ENCODE assay signal across 12 cellular contexts in the genomic region with DNA sequence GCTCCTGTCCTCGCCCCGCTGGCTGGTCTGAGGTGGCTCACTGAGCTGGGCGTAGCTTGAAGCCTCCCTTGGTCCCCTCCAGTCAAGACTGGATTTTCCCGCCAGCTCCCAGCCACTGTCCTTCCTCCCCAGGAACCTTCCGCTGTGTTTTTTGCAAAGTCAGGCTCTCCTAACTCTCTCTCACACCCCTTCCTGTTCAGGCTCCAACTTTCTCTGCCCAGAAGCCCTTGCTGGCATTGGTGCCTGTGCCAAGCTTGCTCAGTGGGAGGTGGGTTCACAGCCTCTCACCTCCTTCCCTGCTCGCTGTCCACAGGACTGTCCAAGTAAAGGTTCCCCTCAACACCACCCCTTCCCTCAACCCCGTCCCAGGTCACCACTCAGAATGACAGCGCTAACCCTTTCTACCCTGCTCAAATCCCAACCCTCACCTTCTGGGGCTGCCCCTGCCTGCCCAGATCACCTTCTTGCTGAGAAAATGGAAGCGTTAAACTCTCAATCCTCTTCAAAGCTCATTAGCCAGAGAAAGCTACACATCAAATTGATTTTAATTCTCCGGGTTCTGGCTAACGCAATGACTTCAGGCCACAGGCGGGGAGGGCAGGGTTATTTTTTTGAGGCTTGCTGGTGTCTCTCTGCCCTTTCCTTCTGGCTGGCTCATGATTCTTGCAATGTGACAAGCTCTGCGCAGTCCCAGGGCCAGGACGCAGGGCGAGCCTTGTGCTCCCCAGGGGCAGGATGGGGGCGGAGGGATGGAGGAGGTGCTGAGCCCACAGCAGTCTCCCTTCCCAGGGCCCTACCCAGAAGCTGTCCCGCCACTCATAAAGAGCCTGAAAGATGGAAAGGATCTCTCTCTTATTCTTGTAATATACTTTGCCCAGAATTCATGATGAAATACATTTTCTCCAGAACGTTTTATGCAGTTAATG.
DNase-seq lines count a peak whose midpoint lies in the region; ATAC-seq and TF ChIP-seq lines count a peak whose summit lies in the region.
"Had no signal": no experiment of that assay in that cellular context is flagged by ENCODE, and none has a peak within 500 bp of the region (broad histone marks: within the 10 kb centered on the region; RNA-seq: fewer than 3 reads in every experiment).

No MANE protein-coding gene starts in this region.

- in situ Hi-C loops in GM13976 (cut with MboI; ENCODE audit: low sequenced_read_pairs, unreplicated experiment), result no loop called here

- H3K4me1 ChIP-seq in effector memory CD4-positive, alpha-beta T cell (ENCODE audit: control insufficient read depth, insufficient read depth, low read length, poor library complexity, severe bottlenecking), result no peaks in the 10 kb centered on the region

- no peaks in the 10 kb centered on the region for H3K27me3 ChIP-seq in effector memory CD4-positive, alpha-beta T cell (replicated peaks; ENCODE audit: control insufficient read depth, insufficient read depth, low read length, poor library complexity, severe bottlenecking)

- ATAC-seq in left lobe of liver, result no peak
- no peak for ATAC-seq in GM21515 (IDR thresholded peaks at IDR 0.05; ENCODE audit: unreplicated experiment)

- TF ChIP-seq CTCF in GM13976 (IDR thresholded peaks at IDR 0.05; ENCODE audit: borderline replicate concordance, control extremely low read depth, extremely low read depth, insufficient read depth, missing control alignments), result no peak

- no peaks in the 10 kb centered on the region for H3K36me3 ChIP-seq in effector memory CD4-positive, alpha-beta T cell (ENCODE audit: control insufficient read depth, insufficient read depth, low read length)

- DNase-seq in GM13976 (ENCODE audit: low spot score), result peak; percentile 10
- no peak for DNase-seq in caudate nucleus (lab: John Stamatoyannopoulos, UW)
- peak; percentile 30 for DNase-seq in left lobe of liver (ENCODE audit: low spot score)
- no peak for DNase-seq in effector memory CD4-positive, alpha-beta T cell
- DNase-seq in NAMALWA (ENCODE audit: low spot score), result no peak
- DNase-seq in T-helper 9 cell, result no peak
- DNase-seq: activated CD4-positive, alpha-beta T cell treated with anti-CD3 and anti-CD28 coated beads for 48 hours; GDM1; NCI-H1105; NCI-H526 had no signal

- no peak overlapping the region for H3K4me3 ChIP-seq in skin epidermis
- no peak overlapping the region for H3K4me3 ChIP-seq in effector memory CD4-positive, alpha-beta T cell (ENCODE audit: insufficient read depth, low read depth, low read length, poor library complexity, severe bottlenecking)

- no peaks in the 10 kb centered on the region for H3K9me3 ChIP-seq in effector memory CD4-positive, alpha-beta T cell (ENCODE audit: control insufficient read depth, low read length)

- H3K27ac ChIP-seq in caudate nucleus (ENCODE audit: low read depth, low read length) (peak overlapping the region; percentile 44), skin epidermis (peak overlapping the region in 17 of 21 experiments; percentile 32 to 88 (median 70))
- no peak overlapping the region for H3K27ac ChIP-seq in effector memory CD4-positive, alpha-beta T cell (ENCODE audit: insufficient read depth, low read length, poor library complexity, severe bottlenecking)

Comparison
In these comparisons a context has a peak if more than half of its experiments do, and no peak if none do; other contexts are left out.
1. DNase-seq: peak in GM13976 (single experiment) and left lobe of liver (single experiment); none in caudate nucleus (0 of 61), effector memory CD4-positive, alpha-beta T cell (0 of 3), NAMALWA (single experiment) and T-helper 9 cell (single experiment).